Comparison of ENCODE assay signal across 1 cellular context in the genomic region with DNA sequence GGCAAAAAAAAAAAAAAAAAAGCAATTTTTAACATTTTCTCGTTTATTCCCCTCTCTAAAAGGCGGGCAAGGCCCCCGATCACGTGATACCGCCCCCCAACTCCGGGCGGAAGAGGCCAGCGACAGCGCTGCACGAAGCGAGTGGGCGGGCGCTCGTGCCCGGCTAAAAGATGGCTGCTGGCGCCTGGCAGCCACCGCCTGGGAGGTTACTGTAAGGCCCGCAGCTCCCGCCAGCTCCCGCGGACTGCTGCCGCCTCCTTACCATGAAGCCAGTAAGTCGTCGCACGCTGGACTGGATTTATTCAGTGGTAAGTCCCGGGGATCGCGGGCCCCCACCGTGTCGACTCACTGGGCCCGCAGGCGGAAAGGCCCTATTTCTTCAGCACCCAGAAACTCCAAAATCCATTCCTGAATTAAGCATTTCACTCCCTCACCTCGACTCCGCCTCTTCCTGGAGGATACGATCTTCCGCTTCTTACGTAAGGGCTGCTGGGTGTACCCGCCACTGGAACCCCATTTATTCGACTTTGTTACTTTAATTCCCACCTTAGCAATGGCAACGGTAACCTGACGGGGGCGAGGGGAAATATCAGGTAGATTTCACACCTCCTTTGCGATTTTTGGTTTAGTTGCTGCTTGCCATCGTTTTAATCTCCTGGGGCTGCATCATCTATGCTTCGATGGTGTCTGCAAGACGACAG.
TF ChIP-seq lines count a peak whose summit lies in the region.

A gene with protein sequence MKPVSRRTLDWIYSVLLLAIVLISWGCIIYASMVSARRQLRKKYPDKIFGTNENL (plus strand): TSS at position 156 of the 701 bp plus-strand sequence. CDS start 108 bp downstream, at position 264.
A gene (minus strand): TSS at position 415 of the 701 bp plus-strand sequence. CDS start 150 bp downstream, at position 265.

TF ChIP-seq in HepG2, 621 proteins besides CTCF, POLR2A, EP300 and RAD21 (continued from another document):
- TF ChIP-seq, protein P1, sequence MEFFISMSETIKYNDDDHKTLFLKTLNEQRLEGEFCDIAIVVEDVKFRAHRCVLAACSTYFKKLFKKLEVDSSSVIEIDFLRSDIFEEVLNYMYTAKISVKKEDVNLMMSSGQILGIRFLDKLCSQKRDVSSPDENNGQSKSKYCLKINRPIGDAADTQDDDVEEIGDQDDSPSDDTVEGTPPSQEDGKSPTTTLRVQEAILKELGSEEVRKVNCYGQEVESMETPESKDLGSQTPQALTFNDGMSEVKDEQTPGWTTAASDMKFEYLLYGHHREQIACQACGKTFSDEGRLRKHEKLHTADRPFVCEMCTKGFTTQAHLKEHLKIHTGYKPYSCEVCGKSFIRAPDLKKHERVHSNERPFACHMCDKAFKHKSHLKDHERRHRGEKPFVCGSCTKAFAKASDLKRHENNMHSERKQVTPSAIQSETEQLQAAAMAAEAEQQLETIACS (CRISPR knock-in tag; IDR thresholded peaks at IDR 0.05) = 0 out of 2 replicates have a peak, but pooled peaks have one; percentile 20
- TF ChIP-seq, protein P2, sequence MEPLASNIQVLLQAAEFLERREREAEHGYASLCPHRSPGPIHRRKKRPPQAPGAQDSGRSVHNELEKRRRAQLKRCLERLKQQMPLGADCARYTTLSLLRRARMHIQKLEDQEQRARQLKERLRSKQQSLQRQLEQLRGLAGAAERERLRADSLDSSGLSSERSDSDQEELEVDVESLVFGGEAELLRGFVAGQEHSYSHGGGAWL (CRISPR knock-in tag; IDR thresholded peaks at IDR 0.05) = peak; percentile 87
- TF ChIP-seq ZNF678 (CRISPR knock-in tag; IDR thresholded peaks at IDR 0.05) (no peak), MYC (CRISPR knock-in tag; IDR thresholded peaks at IDR 0.05; ENCODE audit: borderline replicate concordance) (peak; percentile 79; the same call in 1 of the 2 replicates), ZNF496 (CRISPR knock-in tag; IDR thresholded peaks at IDR 0.05; ENCODE audit: insufficient replicate concordance) (no peak), ZNF788 (CRISPR knock-in tag; IDR thresholded peaks at IDR 0.05; ENCODE audit: borderline replicate concordance) (peak; percentile 21; the same call in 1 of the 2 replicates), KAT7 (CRISPR knock-in tag; IDR thresholded peaks at IDR 0.05; ENCODE audit: borderline replicate concordance) (peak; percentile 66; the same call in 1 of the 2 replicates), ZFP36L2 (CRISPR knock-in tag; IDR thresholded peaks at IDR 0.05) (no peak), HNRNPLL (IDR thresholded peaks at IDR 0.05; ENCODE audit: low read depth, low read length, poor library complexity, severe bottlenecking) (peak; percentile 97), ZNF546 (CRISPR knock-in tag; conservative IDR thresholded peaks at IDR 0.05) (peak; percentile 71; the same call in 1 of the 2 replicates), KDM1A (CRISPR knock-in tag; IDR thresholded peaks at IDR 0.05) (no peak), TCF12 (IDR thresholded peaks at IDR 0.05) (no peak), TCF12 (CRISPR knock-in tag; IDR thresholded peaks at IDR 0.05) (peak; percentile 82; the same call in 1 of the 2 replicates), ZNF451 (CRISPR knock-in tag; IDR thresholded peaks at IDR 0.05) (0 out of 2 replicates have a peak, but pooled peaks have one; percentile 28), ELF4 (CRISPR knock-in tag; IDR thresholded peaks at IDR 0.05; ENCODE audit: borderline replicate concordance) (no peak), RXRA (CRISPR knock-in tag; IDR thresholded peaks at IDR 0.05) (peak; percentile 66; the same call in 1 of the 2 replicates), PAX8 (CRISPR knock-in tag; IDR thresholded peaks at IDR 0.05; ENCODE audit: borderline replicate concordance) (peak; percentile 22; the same call in 1 of the 2 replicates), ZFYVE20 (CRISPR knock-in tag; IDR thresholded peaks at IDR 0.05; ENCODE audit: borderline replicate concordance, low read depth) (no peak)
- TF ChIP-seq, protein P3, sequence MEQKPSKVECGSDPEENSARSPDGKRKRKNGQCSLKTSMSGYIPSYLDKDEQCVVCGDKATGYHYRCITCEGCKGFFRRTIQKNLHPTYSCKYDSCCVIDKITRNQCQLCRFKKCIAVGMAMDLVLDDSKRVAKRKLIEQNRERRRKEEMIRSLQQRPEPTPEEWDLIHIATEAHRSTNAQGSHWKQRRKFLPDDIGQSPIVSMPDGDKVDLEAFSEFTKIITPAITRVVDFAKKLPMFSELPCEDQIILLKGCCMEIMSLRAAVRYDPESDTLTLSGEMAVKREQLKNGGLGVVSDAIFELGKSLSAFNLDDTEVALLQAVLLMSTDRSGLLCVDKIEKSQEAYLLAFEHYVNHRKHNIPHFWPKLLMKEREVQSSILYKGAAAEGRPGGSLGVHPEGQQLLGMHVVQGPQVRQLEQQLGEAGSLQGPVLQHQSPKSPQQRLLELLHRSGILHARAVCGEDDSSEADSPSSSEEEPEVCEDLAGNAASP (CRISPR knock-in tag; IDR thresholded peaks at IDR 0.05; ENCODE audit: borderline replicate concordance) = peak; percentile 52
